ENCODE assay signal across 1 cellular context in genomic region chr3:50978991-50979667, GRCh38.
TF ChIP-seq lines count a peak whose summit lies in the region.

No MANE protein-coding gene starts in this region.

TF ChIP-seq in K562, 482 proteins besides CTCF, POLR2A, EP300 and RAD21 (continued from another document):
- TF ChIP-seq AFF1 (IDR thresholded peaks at IDR 0.05; ENCODE audit: low read depth in 1 of 2, partially characterized antibody in 2 of 2) = no peak
- no peak for TF ChIP-seq KLF16 (IDR thresholded peaks at IDR 0.05)
- no peak for TF ChIP-seq ZNF584 (CRISPR knock-in tag; IDR thresholded peaks at IDR 0.05; ENCODE audit: low read depth)
- no peak for TF ChIP-seq ELF1 (tag; IDR thresholded peaks at IDR 0.05)
- no peak for TF ChIP-seq HOXB6 (CRISPR knock-in tag; IDR thresholded peaks at IDR 0.05; ENCODE audit: borderline replicate concordance)
- TF ChIP-seq ZNF41 (CRISPR knock-in tag; conservative IDR thresholded peaks at IDR 0.05) = no peak
- no peak for TF ChIP-seq CHAMP1 (IDR thresholded peaks at IDR 0.05)
- TF ChIP-seq FIP1L1 (IDR thresholded peaks at IDR 0.05; ENCODE audit: low read depth, low read length, poor library complexity, severe bottlenecking) = no peak
- TF ChIP-seq TCFL5 (CRISPR knock-in tag; conservative IDR thresholded peaks at IDR 0.05) = no peak
- no peak for TF ChIP-seq STAT6 (CRISPR knock-in tag; IDR thresholded peaks at IDR 0.05)
- TF ChIP-seq NBN (IDR thresholded peaks at IDR 0.05; ENCODE audit: low read depth) = no peak
- TF ChIP-seq SPI1 (IDR thresholded peaks at IDR 0.05; ENCODE audit: borderline replicate concordance, low read depth, low read length) = peak; percentile 31; the same call in 1 of the 2 replicates
- no peak for TF ChIP-seq NCOA2 (IDR thresholded peaks at IDR 0.05; ENCODE audit: partially characterized antibody in 2 of 2)
- TF ChIP-seq NCOA1 (IDR thresholded peaks at IDR 0.05; ENCODE audit: low read depth) = no peak
- no peak for TF ChIP-seq HEY1 (CRISPR knock-in tag; IDR thresholded peaks at IDR 0.05; ENCODE audit: borderline replicate concordance)
- TF ChIP-seq REST (CRISPR knock-in tag; IDR thresholded peaks at IDR 0.05; ENCODE audit: low read depth) = no peak
- TF ChIP-seq ZBTB49 (CRISPR knock-in tag; IDR thresholded peaks at IDR 0.05; ENCODE audit: borderline replicate concordance) = no peak
- 0 out of 2 replicates have a peak, but pooled peaks have one; percentile 23 for TF ChIP-seq SMARCA4 (IDR thresholded peaks at IDR 0.05)
- TF ChIP-seq ZNF280A (IDR thresholded peaks at IDR 0.05; ENCODE audit: low read depth, partially characterized antibody) = no peak
- TF ChIP-seq RAD51 (IDR thresholded peaks at IDR 0.05; ENCODE audit: borderline replicate concordance, low read depth) = no peak
- no peak for TF ChIP-seq ZSCAN32 (CRISPR knock-in tag; IDR thresholded peaks at IDR 0.05)
- TF ChIP-seq PRDM10 (IDR thresholded peaks at IDR 0.05; ENCODE audit: partially characterized antibody) = peak; percentile 41
- no peak for TF ChIP-seq HBP1 (CRISPR knock-in tag; IDR thresholded peaks at IDR 0.05)
- no peak for TF ChIP-seq HNRNPLL (IDR thresholded peaks at IDR 0.05; ENCODE audit: low read depth, low read length, poor library complexity, severe bottlenecking)
- no peak for TF ChIP-seq ZNF668 (CRISPR knock-in tag; IDR thresholded peaks at IDR 0.05)
